Comparison of ENCODE assay signal across 9 cellular contexts in genomic region chr2:43018179-43019024, GRCh38.
DNase-seq lines count a peak whose midpoint lies in the region; ATAC-seq and TF ChIP-seq lines count a peak whose summit lies in the region.
"Had no signal": no experiment of that assay in that cellular context is flagged by ENCODE, and none has a peak within 500 bp of the region (broad histone marks: within the 10 kb centered on the region; RNA-seq: fewer than 3 reads in every experiment).

No MANE protein-coding gene starts in this region.

- H3K4me2 ChIP-seq in GM23338: no peak overlapping the region

- H3K27ac ChIP-seq in adipose tissue (ENCODE audit: low read depth, low read length) (peak overlapping the region; percentile 71), GM23338 (ENCODE audit: low read depth) (no peak overlapping the region)

- H3K27me3 Mint-ChIP-seq in GM23338 (ENCODE audit: insufficient read depth, low read depth, poor library complexity): peaks cover 14% of the 10 kb centered on the region

- peaks cover 24% of the 10 kb centered on the region for H3K9me3 Mint-ChIP-seq in GM23338

- intact Hi-C loops in left ventricle myocardium superior (cut with micrococcal nuclease): no loop called here
- intact Hi-C loops in sciatic nerve (cut with DNase I): no loop called here

- H3K4me3 ChIP-seq in GM23338: no peak overlapping the region

- no peak for TF ChIP-seq CTCF in GM23338 (conservative IDR thresholded peaks at IDR 0.05; ENCODE audit: low read depth in 2 of 2)

- no peaks in the 10 kb centered on the region for H3K9me2 ChIP-seq in GM23338 (ENCODE audit: insufficient read depth)

- H4K20me1 ChIP-seq in GM23338 (replicated peaks; ENCODE audit: insufficient read depth): no peaks in the 10 kb centered on the region

- H3K27me3 ChIP-seq in GM23338 (ENCODE audit: insufficient read depth): no peaks in the 10 kb centered on the region

- H3K4me1 Mint-ChIP-seq in GM23338: peaks cover 13% of the 10 kb centered on the region

- H3K4me3 Mint-ChIP-seq in GM23338: no peak overlapping the region

- H3K4me1 ChIP-seq in GM23338 (ENCODE audit: insufficient read depth): peaks cover 11% of the 10 kb centered on the region

- no peak overlapping the region for H3K27ac Mint-ChIP-seq in GM23338

- no peaks in the 10 kb centered on the region for H3K79me2 ChIP-seq in GM23338 (replicated peaks; ENCODE audit: insufficient read depth)

- H3K36me3 ChIP-seq in GM23338 (ENCODE audit: insufficient read depth): no peaks in the 10 kb centered on the region

- ATAC-seq in left ventricle myocardium superior: peak; percentile 95
- peak; percentile 97 for ATAC-seq in sciatic nerve
- no peak for ATAC-seq in GM23338

- H3F3A ChIP-seq in GM23338 (replicated peaks; ENCODE audit: low read depth): no peaks in the 10 kb centered on the region

- peak; percentile 85 for DNase-seq in GF-D8 (lab: John Stamatoyannopoulos, UW)
- DNase-seq in left ventricle myocardium superior: peak; percentile 89
- peak; percentile 93 for DNase-seq in sciatic nerve (ENCODE audit: low spot score)
- DNase-seq in inferior parietal cortex (ENCODE audit: extremely low spot score): no peak
- DNase-seq in HK-2 (ENCODE audit: unreplicated experiment): no peak
- DNase-seq in GM23338 (ENCODE audit: low spot score): no peak
- DNase-seq in D341Med (ENCODE audit: low spot score): no peak
- DNase-seq: activated CD4-positive, alpha-beta T cell treated with anti-CD3 and anti-CD28 coated beads for 48 hours had no signal

- no peak overlapping the region; the same call in 1 of the 2 replicates for H2AFZ ChIP-seq in GM23338

- 40 to 65% (median 44%) methylated on average over 11 of the region's 11 CpGs for WGBS in adipose tissue, 3 donors

- peaks cover 10% of the 10 kb centered on the region; the same call in 2 of the 3 replicates for H3K36me3 Mint-ChIP-seq in GM23338 (ENCODE audit: low read depth)

TF ChIP-seq in GM23338, 12 proteins besides CTCF, POLR2A, EP300 and RAD21:
- TF ChIP-seq ETS1 (IDR thresholded peaks at IDR 0.05) (no peak), STAT1 (IDR thresholded peaks at IDR 0.05; ENCODE audit: unreplicated experiment) (no peak), REST (IDR thresholded peaks at IDR 0.05; ENCODE audit: unreplicated experiment) (no peak), ZNF331 (CRISPR knock-in tag; IDR thresholded peaks at IDR 0.05; ENCODE audit: low read depth) (no peak), CREB1 (CRISPR knock-in tag; IDR thresholded peaks at IDR 0.05; ENCODE audit: low read depth) (no peak), NANOG (IDR thresholded peaks at IDR 0.05; ENCODE audit: borderline replicate concordance) (no peak), EZH2phosphoT487 (IDR thresholded peaks at IDR 0.05; ENCODE audit: unreplicated experiment) (no peak), ZNF114 (CRISPR knock-in tag; IDR thresholded peaks at IDR 0.05) (no peak), EZH2 (IDR thresholded peaks at IDR 0.05; ENCODE audit: low read depth, unreplicated experiment) (no peak), JUNB (IDR thresholded peaks at IDR 0.05; ENCODE audit: unreplicated experiment) (no peak)
- TF ChIP-seq, protein P1, sequence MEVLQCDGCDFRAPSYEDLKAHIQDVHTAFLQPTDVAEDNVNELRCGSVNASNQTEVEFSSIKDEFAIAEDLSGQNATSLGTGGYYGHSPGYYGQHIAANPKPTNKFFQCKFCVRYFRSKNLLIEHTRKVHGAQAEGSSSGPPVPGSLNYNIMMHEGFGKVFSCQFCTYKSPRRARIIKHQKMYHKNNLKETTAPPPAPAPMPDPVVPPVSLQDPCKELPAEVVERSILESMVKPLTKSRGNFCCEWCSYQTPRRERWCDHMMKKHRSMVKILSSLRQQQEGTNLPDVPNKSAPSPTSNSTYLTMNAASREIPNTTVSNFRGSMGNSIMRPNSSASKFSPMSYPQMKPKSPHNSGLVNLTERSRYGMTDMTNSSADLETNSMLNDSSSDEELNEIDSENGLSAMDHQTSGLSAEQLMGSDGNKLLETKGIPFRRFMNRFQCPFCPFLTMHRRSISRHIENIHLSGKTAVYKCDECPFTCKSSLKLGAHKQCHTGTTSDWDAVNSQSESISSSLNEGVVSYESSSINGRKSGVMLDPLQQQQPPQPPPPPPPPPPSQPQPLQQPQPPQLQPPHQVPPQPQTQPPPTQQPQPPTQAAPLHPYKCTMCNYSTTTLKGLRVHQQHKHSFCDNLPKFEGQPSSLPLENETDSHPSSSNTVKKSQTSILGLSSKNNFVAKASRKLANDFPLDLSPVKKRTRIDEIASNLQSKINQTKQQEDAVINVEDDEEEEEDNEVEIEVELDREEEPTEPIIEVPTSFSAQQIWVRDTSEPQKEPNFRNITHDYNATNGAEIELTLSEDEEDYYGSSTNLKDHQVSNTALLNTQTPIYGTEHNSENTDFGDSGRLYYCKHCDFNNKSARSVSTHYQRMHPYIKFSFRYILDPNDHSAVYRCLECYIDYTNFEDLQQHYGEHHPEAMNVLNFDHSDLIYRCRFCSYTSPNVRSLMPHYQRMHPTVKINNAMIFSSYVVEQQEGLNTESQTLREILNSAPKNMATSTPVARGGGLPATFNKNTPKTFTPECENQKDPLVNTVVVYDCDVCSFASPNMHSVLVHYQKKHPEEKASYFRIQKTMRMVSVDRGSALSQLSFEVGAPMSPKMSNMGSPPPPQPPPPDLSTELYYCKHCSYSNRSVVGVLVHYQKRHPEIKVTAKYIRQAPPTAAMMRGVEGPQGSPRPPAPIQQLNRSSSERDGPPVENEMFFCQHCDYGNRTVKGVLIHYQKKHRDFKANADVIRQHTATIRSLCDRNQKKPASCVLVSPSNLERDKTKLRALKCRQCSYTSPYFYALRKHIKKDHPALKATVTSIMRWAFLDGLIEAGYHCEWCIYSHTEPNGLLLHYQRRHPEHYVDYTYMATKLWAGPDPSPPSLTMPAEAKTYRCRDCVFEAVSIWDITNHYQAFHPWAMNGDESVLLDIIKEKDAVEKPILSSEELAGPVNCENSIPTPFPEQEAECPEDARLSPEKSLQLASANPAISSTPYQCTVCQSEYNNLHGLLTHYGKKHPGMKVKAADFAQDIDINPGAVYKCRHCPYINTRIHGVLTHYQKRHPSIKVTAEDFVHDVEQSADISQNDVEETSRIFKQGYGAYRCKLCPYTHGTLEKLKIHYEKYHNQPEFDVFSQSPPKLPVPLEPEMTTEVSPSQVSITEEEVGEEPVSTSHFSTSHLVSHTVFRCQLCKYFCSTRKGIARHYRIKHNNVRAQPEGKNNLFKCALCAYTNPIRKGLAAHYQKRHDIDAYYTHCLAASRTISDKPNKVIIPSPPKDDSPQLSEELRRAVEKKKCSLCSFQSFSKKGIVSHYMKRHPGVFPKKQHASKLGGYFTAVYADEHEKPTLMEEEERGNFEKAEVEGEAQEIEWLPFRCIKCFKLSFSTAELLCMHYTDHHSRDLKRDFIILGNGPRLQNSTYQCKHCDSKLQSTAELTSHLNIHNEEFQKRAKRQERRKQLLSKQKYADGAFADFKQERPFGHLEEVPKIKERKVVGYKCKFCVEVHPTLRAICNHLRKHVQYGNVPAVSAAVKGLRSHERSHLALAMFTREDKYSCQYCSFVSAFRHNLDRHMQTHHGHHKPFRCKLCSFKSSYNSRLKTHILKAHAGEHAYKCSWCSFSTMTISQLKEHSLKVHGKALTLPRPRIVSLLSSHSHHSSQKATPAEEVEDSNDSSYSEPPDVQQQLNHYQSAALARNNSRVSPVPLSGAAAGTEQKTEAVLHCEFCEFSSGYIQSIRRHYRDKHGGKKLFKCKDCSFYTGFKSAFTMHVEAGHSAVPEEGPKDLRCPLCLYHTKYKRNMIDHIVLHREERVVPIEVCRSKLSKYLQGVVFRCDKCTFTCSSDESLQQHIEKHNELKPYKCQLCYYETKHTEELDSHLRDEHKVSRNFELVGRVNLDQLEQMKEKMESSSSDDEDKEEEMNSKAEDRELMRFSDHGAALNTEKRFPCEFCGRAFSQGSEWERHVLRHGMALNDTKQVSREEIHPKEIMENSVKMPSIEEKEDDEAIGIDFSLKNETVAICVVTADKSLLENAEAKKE (CRISPR knock-in tag; IDR thresholded peaks at IDR 0.05): no peak

Comparison
In these comparisons a context has a peak if more than half of its experiments do, and no peak if none do; other contexts are left out.
1. DNase-seq: peak in GF-D8 (single experiment), left ventricle myocardium superior (single experiment) and sciatic nerve (single experiment); none in inferior parietal cortex (single experiment), HK-2 (single experiment), GM23338 (single experiment) and D341Med (single experiment).